8 cellular contexts compared by ENCODE assay signal in the genomic region with DNA sequence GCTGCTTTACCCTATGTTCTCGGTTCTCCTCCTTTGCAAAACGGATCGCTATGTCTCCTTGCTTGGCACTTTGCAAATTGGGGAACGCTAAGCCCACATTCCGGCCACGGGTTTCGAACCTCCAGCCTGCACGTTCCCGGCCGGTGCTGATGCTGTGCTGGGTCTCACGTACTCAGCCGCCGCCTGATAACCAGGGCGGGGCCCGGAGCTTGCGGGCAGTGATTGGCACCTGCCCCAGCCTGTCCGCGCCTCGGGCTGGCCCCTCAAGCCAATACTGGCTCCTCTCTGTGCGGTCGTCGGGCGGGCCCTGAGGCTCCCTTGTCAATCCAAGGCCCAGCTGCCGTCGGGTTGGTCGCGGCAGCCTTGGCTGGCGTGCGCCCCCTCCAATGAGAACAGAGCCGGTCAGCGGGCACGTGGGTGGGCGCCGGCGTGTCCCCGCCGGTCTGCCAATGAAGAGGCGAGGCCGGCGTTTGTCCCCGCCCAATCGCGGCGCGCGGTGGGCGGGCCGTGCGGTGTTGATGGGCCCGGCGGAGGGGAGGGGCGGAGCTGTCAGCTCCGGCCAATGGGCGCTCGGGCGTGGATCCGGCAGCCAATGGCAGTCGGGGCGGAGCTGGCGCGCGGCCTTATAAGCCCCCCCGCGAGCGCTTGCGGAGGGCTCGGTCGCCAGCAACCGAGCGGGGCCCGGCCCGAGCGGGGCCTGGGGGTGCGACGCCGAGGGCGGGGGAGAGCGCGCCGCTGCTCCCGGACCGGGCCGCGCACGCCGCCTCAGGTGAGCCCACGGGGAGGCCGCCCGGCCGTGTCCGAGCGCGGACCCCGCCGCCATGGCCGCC. TPM values are rescaled to one million over a fixed set of nuclear protein-coding genes. Genes with fewer than 3 reads are reported as not detected.
DNase-seq lines count a peak whose midpoint lies in the region; TF ChIP-seq lines count a peak whose summit lies in the region.

A gene (plus strand): TSS at position 652 of the 830 bp plus-strand sequence. CDS start 63,778 bp downstream, outside the sequence.

- peaks cover 5% of the 10 kb centered on the region for H3K27me3 Mint-ChIP-seq in H9 (ENCODE audit: low read depth)
- H3K27me3 Mint-ChIP-seq in neural crest cell (ENCODE audit: low read depth), result peaks cover 13% of the 10 kb centered on the region

- no peak within 1 kb of the TSS for H3K23ac ChIP-seq in H9 (ENCODE audit: insufficient read length, low read depth, low read length)

- no peak within 1 kb of the TSS for H3K14ac ChIP-seq in H9 (ENCODE audit: insufficient read depth, low read length)

- H3K27ac Mint-ChIP-seq in H9, result peak within 1 kb of the TSS; percentile 45 to 95 (median 93); a peak in 6 of 7 replicates
- H3K27ac Mint-ChIP-seq in neural crest cell (ENCODE audit: unreplicated experiment), result peak within 1 kb of the TSS; percentile 94

- no peak within 1 kb of the TSS for H2AFZ ChIP-seq in H9 (ENCODE audit: low read length)

- H3K9me3 Mint-ChIP-seq in H9, result peaks cover 0 to under 1% of the 10 kb centered on the region in 2 experiments; a peak in 2 of 5 replicates
- H3K9me3 Mint-ChIP-seq in neural crest cell, result no peaks in the 10 kb centered on the region

- DNase-seq in ELR (ENCODE audit: low read depth) (peak; percentile 99), H9 (peak; percentile 100), MG63 (peak; percentile 99), SHP77 treated with DMSO at 0.1 percent for 48 hours (lab: John Stamatoyannopoulos, UW) (peak; percentile 95), fibroblast of the conjunctiva (ENCODE audit: low read depth) (peak; percentile 99), neural crest cell (ENCODE audit: low read depth, low spot score) (peak; percentile 97)
- peak; percentile 100 for DNase-seq in activated effector memory CD4-positive, alpha-beta T cell treated with anti-CD3 and anti-CD28 coated beads, Interleukin-2, amount 50 U/mL, for 16 hours

- WGBS in H9 (ENCODE audit: extremely low coverage, insufficient read length, low lambda C conversion rate), result no CpG with 5 or more reads among the region's 96 CpGs

- no peak within 1 kb of the TSS for H3K4ac ChIP-seq in H9 (ENCODE audit: low read depth, low read length)

- H3K18ac ChIP-seq in H9 (ENCODE audit: insufficient read length, low read depth, low read length), result no peak within 1 kb of the TSS

- H3K4me3 Mint-ChIP-seq in H9 (peak within 1 kb of the TSS; percentile 88 to 97), neural crest cell (peak within 1 kb of the TSS; percentile 92)

- no peak within 1 kb of the TSS for H3K27ac ChIP-seq in H9 (ENCODE audit: insufficient read length, low read depth, low read length)
- peak within 1 kb of the TSS; percentile 46 for H3K27ac ChIP-seq in stomach smooth muscle (ENCODE audit: low read length)

- H3T11ph ChIP-seq in H9 (ENCODE audit: low read length), result no peak within 1 kb of the TSS

- H3K27me3 ChIP-seq in H9 (ENCODE audit: insufficient read depth, low read length) (no peaks in the 10 kb centered on the region), MG63 (no peaks in the 10 kb centered on the region), stomach smooth muscle (ENCODE audit: control insufficient read depth in 1 of 2, insufficient read depth in 2 of 2, low read length in 2 of 2) (no peaks in the 10 kb centered on the region)

- H3K36me3 Mint-ChIP-seq in H9 (ENCODE audit: insufficient read depth in 1 of 3, low read depth in 3 of 3), result peaks cover 2 to 22% (median 3%) of the 10 kb centered on the region in 3 experiments
- peaks cover 13% of the 10 kb centered on the region for H3K36me3 Mint-ChIP-seq in neural crest cell (ENCODE audit: low read depth)

- no peak for TF ChIP-seq CTCF in H9 (conservative IDR thresholded peaks at IDR 0.05)
- TF ChIP-seq CTCF in neural crest cell (conservative IDR thresholded peaks at IDR 0.05), result no peak

- H2BK20ac ChIP-seq in H9 (ENCODE audit: low read depth, low read length, poor library complexity, severe bottlenecking), result no peak within 1 kb of the TSS

- no peaks in the 10 kb centered on the region for H3K79me1 ChIP-seq in H9 (ENCODE audit: insufficient read depth, low read depth, low read length, poor library complexity, severe bottlenecking)

- H4K5ac ChIP-seq in H9 (ENCODE audit: insufficient read length, low read depth, low read length), result no peak within 1 kb of the TSS

- H3K9me3 ChIP-seq in H9 (ENCODE audit: control insufficient read depth, low read depth, low read length), result no peaks in the 10 kb centered on the region
- no peaks in the 10 kb centered on the region for H3K9me3 ChIP-seq in MG63
- no peaks in the 10 kb centered on the region for H3K9me3 ChIP-seq in stomach smooth muscle (ENCODE audit: control insufficient read depth in 2 of 2, low read length in 2 of 2)

- no peak within 1 kb of the TSS for H2AK5ac ChIP-seq in H9 (ENCODE audit: insufficient read length, low read length)

- H2BK12ac ChIP-seq in H9 (ENCODE audit: insufficient read length, low read depth, low read length), result no peak within 1 kb of the TSS

- no peak within 1 kb of the TSS for H4K91ac ChIP-seq in H9 (ENCODE audit: insufficient read length, low read depth, low read length)

- no peak within 1 kb of the TSS for H2BK15ac ChIP-seq in H9 (ENCODE audit: low read depth, low read length)

- H3K56ac ChIP-seq in H9 (ENCODE audit: insufficient read length, low read depth, low read length), result no peak within 1 kb of the TSS

- H3K4me3 ChIP-seq in MG63 (peak within 1 kb of the TSS; percentile 52), stomach smooth muscle (ENCODE audit: low read length in 2 of 2) (peak within 1 kb of the TSS; percentile 71 to 77)

- H3K79me2 ChIP-seq in H9 (ENCODE audit: insufficient read depth, low read length), result peaks cover 7% of the 10 kb centered on the region; the same call in 1 of the 2 replicates

- peaks cover 1% of the 10 kb centered on the region; the same call in 1 of the 2 replicates for H3K36me3 ChIP-seq in MG63
- H3K36me3 ChIP-seq in stomach smooth muscle (ENCODE audit: control insufficient read depth in 2 of 2, insufficient read depth in 2 of 2, low read length in 2 of 2), result no peaks in the 10 kb centered on the region

- H3K4me1 Mint-ChIP-seq in H9 (peaks cover 35 to 43% of the 10 kb centered on the region in 2 experiments), neural crest cell (peaks cover 46% of the 10 kb centered on the region)

- H3K4me2 ChIP-seq in H9 (ENCODE audit: insufficient read depth, insufficient read length, low read length), result peak within 1 kb of the TSS; percentile 72

- H3K23me2 ChIP-seq in H9 (ENCODE audit: insufficient read length, low read depth, low read length, poor library complexity, severe bottlenecking), result peaks cover 12% of the 10 kb centered on the region

- no peak within 1 kb of the TSS for H4K8ac ChIP-seq in H9 (replicated peaks; ENCODE audit: insufficient read length, low read depth, low read length)

- H4K20me1 ChIP-seq in H9 (ENCODE audit: control insufficient read depth, insufficient read depth, insufficient read length), result peaks cover 2% of the 10 kb centered on the region

- no peak within 1 kb of the TSS for H2BK120ac ChIP-seq in H9 (ENCODE audit: low read depth, low read length, poor library complexity, severe bottlenecking)

- H3K9ac ChIP-seq in H9 (ENCODE audit: extremely low read depth, insufficient read length, low read length) (no peak within 1 kb of the TSS), stomach smooth muscle (ENCODE audit: low read length in 2 of 2) (peak within 1 kb of the TSS; percentile 59 to 71)

- no peak within 1 kb of the TSS for H2BK5ac ChIP-seq in H9 (ENCODE audit: insufficient read length, low read length)

- no peaks in the 10 kb centered on the region for H3K4me1 ChIP-seq in H9 (ENCODE audit: insufficient read depth, low read length)
- H3K4me1 ChIP-seq in stomach smooth muscle (ENCODE audit: control insufficient read depth, insufficient read depth, low read length), result peaks cover 40% of the 10 kb centered on the region

RNA-seq across cellular contexts. Expression of the gene that starts here (rescaled TPM):
- total RNA-seq in H9 (2021) (41.8 and 43.7 TPM in 2 replicates), neural crest cell (43.3 and 45.4 TPM in 2 replicates)
- 10.3 and 23.5 TPM in 2 replicates for total RNA-seq in MG63 (2014; rRNA removed; shearing (Covaris generic); ENCODE audit: low replicate concordance)
